1 cellular context compared by ENCODE assay signal in the genomic region with DNA sequence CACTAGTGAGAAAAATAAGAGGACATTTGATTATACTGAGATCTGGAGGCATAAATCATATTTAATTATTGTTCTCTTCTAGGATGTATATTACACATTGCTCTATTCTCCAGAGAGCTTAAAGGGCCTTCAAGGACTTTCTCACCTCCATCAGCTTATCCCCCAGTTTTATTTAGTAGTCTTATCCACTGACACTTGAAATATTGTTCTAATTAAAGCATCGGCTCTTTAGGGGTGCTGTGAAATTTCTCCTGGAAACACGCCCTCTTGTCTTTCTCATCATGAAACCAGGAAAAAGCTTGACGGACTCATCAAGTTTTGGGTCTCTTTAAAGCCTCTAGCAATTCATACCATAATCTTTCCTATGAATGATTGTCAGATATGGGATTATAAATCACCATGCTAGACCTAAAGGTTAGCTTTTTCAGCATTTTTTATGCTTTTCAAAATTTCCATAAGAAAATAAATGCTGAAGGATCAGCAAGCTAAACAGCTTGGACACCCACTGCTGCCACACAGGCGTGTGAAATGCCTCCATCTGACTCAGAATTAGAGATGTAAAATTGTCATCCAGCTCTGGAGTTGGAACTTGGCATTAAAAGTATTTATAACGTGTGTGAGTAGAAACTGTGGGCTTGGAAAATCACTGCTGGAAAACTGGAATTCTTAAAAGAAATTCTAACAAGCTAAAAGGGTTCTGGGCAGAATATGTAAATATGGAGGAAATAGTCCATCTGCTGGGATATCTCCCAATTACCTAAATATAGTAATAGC.
TF ChIP-seq lines count a peak whose summit lies in the region.

No MANE protein-coding gene starts in this region.

TF ChIP-seq in IMR-90, 13 proteins besides CTCF, POLR2A, EP300 and RAD21:
- TF ChIP-seq MXI1 (IDR thresholded peaks at IDR 0.05; ENCODE audit: borderline replicate concordance, low read depth, low read length) = no peak
- no peak for TF ChIP-seq MAZ (IDR thresholded peaks at IDR 0.05; ENCODE audit: borderline replicate concordance, low read depth, low read length)
- no peak for TF ChIP-seq FOS (IDR thresholded peaks at IDR 0.05; ENCODE audit: low read depth, low read length)
- no peak for TF ChIP-seq MAFK (IDR thresholded peaks at IDR 0.05; ENCODE audit: low read depth, low read length)
- no peak for TF ChIP-seq BHLHE40 (IDR thresholded peaks at IDR 0.05; ENCODE audit: low read depth, low read length)
- TF ChIP-seq RCOR1 (IDR thresholded peaks at IDR 0.05; ENCODE audit: insufficient replicate concordance, low read length) = no peak
- TF ChIP-seq RFX5 (IDR thresholded peaks at IDR 0.05; ENCODE audit: low read depth, low read length) = no peak
- TF ChIP-seq NFE2L2 (IDR thresholded peaks at IDR 0.05; ENCODE audit: low read depth, low read length) = no peak
- no peak for TF ChIP-seq CHD1 (IDR thresholded peaks at IDR 0.05; ENCODE audit: low read depth, low read length)
- TF ChIP-seq, protein P1, sequence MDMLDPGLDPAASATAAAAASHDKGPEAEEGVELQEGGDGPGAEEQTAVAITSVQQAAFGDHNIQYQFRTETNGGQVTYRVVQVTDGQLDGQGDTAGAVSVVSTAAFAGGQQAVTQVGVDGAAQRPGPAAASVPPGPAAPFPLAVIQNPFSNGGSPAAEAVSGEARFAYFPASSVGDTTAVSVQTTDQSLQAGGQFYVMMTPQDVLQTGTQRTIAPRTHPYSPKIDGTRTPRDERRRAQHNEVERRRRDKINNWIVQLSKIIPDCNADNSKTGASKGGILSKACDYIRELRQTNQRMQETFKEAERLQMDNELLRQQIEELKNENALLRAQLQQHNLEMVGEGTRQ (IDR thresholded peaks at IDR 0.05; ENCODE audit: low read depth, low read length) = no peak
- no peak for TF ChIP-seq CEBPB (IDR thresholded peaks at IDR 0.05; ENCODE audit: low read depth, low read length)
- TF ChIP-seq, protein P2, sequence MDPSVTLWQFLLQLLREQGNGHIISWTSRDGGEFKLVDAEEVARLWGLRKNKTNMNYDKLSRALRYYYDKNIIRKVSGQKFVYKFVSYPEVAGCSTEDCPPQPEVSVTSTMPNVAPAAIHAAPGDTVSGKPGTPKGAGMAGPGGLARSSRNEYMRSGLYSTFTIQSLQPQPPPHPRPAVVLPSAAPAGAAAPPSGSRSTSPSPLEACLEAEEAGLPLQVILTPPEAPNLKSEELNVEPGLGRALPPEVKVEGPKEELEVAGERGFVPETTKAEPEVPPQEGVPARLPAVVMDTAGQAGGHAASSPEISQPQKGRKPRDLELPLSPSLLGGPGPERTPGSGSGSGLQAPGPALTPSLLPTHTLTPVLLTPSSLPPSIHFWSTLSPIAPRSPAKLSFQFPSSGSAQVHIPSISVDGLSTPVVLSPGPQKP (IDR thresholded peaks at IDR 0.05; ENCODE audit: borderline replicate concordance, low read depth, low read length) = no peak
- no peak for TF ChIP-seq SMC3 (IDR thresholded peaks at IDR 0.05; ENCODE audit: low read depth, low read length)
